1 cellular context compared by ENCODE assay signal in the genomic region with DNA sequence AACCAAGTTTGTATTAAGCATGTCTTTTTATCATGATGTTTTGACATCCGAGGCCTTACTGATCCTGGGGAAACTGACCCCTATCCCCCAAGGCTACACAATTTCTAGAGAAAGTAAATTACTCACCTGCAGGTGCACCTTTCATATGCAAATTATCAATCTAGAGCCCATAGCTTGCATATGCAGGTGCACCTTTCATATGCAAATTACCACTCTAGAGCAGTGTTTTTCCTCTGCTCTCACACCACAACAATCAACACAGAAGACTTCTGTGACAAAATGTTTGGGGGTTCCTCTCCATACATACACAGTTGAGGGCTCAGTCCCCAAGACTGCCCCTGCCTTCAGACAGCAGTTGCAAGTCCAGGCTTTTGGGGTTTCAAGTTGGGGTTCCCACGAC.
A peak's percentile ranks its signal among the peaks of the same experiment; 100 is the strongest.
TF ChIP-seq lines count a peak whose summit lies in the region.

No MANE protein-coding gene starts in this region.

TF ChIP-seq in GM23338, 12 proteins besides CTCF, POLR2A, EP300 and RAD21 (continued from another document):
- TF ChIP-seq ZNF462 (CRISPR knock-in tag; IDR thresholded peaks at IDR 0.05) (peak; percentile 53), JUNB (IDR thresholded peaks at IDR 0.05; ENCODE audit: unreplicated experiment) (no peak), ETS1 (IDR thresholded peaks at IDR 0.05) (no peak)
